In genomic region chr18:13524054-13524453, GRCh38 we compare ENCODE assay signal across 21 cellular contexts.
DNase-seq lines count a peak whose midpoint lies in the region; ATAC-seq, FAIRE-seq and TF ChIP-seq lines count a peak whose summit lies in the region.
"Had no signal": no experiment of that assay in that cellular context is flagged by ENCODE, and none has a peak within 500 bp of the region (broad histone marks: within the 10 kb centered on the region; RNA-seq: fewer than 3 reads in every experiment).

No MANE protein-coding gene starts in this region.

- no peak overlapping the region for H2BK120ac ChIP-seq in neuronal stem cell (ENCODE audit: low read depth, low read length)

- no peak overlapping the region for H3K4ac ChIP-seq in neuronal stem cell (ENCODE audit: low read length)

- peak overlapping the region; percentile 29 for H2AK5ac ChIP-seq in neuronal stem cell (ENCODE audit: low read depth, low read length)

- intact Hi-C loops in right cardiac atrium (cut with DNase I): loop anchor here in 2 of 4 donors (10.0 kb wide), 1 partner anchor 309 kb away; the partner anchor contains the start of gene LDLRAD4 (in 2 of the 2)

- H3K27ac Mint-ChIP-seq in activated T-cell treated with anti-CD3 and anti-CD28 coated beads, Interleukin-2, amount 50 U/mL, for 24 hours: peak overlapping the region; percentile 11
- H3K27ac Mint-ChIP-seq in stimulated activated effector memory CD8-positive, alpha-beta T cell treated with anti-CD3 and anti-CD28 coated beads, Interleukin-12 subunit alpha, Interleukin-12 subunit beta, amount 100 ng/mL, for 72 hours: peak overlapping the region; percentile 12
- H3K27ac Mint-ChIP-seq: HFFc6 had no signal

- H3K27me3 ChIP-seq in neuronal stem cell (ENCODE audit: control insufficient read depth in 3 of 3, insufficient read depth in 3 of 3, low read depth in 1 of 3, low read length in 3 of 3) (no peaks in the 10 kb centered on the region), right cardiac atrium (ENCODE audit: control insufficient read depth, insufficient read depth) (no peaks in the 10 kb centered on the region)

- H3K9me3 Mint-ChIP-seq in activated T-cell treated with anti-CD3 and anti-CD28 coated beads, Interleukin-2, amount 50 U/mL, for 24 hours: no peaks in the 10 kb centered on the region
- H3K9me3 Mint-ChIP-seq in stimulated activated effector memory CD8-positive, alpha-beta T cell treated with anti-CD3 and anti-CD28 coated beads, Interleukin-12 subunit alpha, Interleukin-12 subunit beta, amount 100 ng/mL, for 72 hours: no peaks in the 10 kb centered on the region
- H3K9me3 Mint-ChIP-seq: CD4-positive, CD25-positive, alpha-beta regulatory T cell had no signal

- no peaks in the 10 kb centered on the region for H3K27me3 Mint-ChIP-seq in activated T-cell treated with anti-CD3 and anti-CD28 coated beads, Interleukin-2, amount 50 U/mL, for 24 hours
- H3K27me3 Mint-ChIP-seq: CD4-positive, CD25-positive, alpha-beta regulatory T cell had no signal

- H3K4me3 Mint-ChIP-seq in activated T-cell treated with anti-CD3 and anti-CD28 coated beads, Interleukin-2, amount 50 U/mL, for 24 hours: no peak overlapping the region
- no peak overlapping the region for H3K4me3 Mint-ChIP-seq in stimulated activated effector memory CD8-positive, alpha-beta T cell treated with anti-CD3 and anti-CD28 coated beads, Interleukin-12 subunit alpha, Interleukin-12 subunit beta, amount 100 ng/mL, for 72 hours
- H3K4me3 Mint-ChIP-seq: CD4-positive, CD25-positive, alpha-beta regulatory T cell; HFFc6 had no signal

- H3K27ac ChIP-seq in neuronal stem cell (replicated peaks; ENCODE audit: low read length): no peak overlapping the region
- no peak overlapping the region for H3K27ac ChIP-seq in right cardiac atrium (ENCODE audit: low read length)
- H3K27ac ChIP-seq: C4-2B had no signal

- no peak overlapping the region for H2BK12ac ChIP-seq in neuronal stem cell (ENCODE audit: low read length)

- no peaks in the 10 kb centered on the region for H3K4me1 ChIP-seq in neuronal stem cell (ENCODE audit: control insufficient read depth in 2 of 2, insufficient read depth in 1 of 2, low read depth in 1 of 2, low read length in 2 of 2)
- peaks cover 9% of the 10 kb centered on the region for H3K4me1 ChIP-seq in right cardiac atrium (ENCODE audit: control insufficient read depth, insufficient read depth, low read length)
- H3K4me1 ChIP-seq: HAP-1 had no signal

- no peak overlapping the region for H3K14ac ChIP-seq in neuronal stem cell (ENCODE audit: low read length)

- H3K4me3 ChIP-seq in neuronal stem cell (ENCODE audit: low read length in 2 of 2) (no peak overlapping the region), right cardiac atrium (ENCODE audit: low read length) (no peak overlapping the region)
- H3K4me3 ChIP-seq: HAP-1 had no signal

- no peak overlapping the region for H3K23ac ChIP-seq in neuronal stem cell (ENCODE audit: low read depth, low read length, poor library complexity)

- no peak overlapping the region for H4K91ac ChIP-seq in neuronal stem cell (ENCODE audit: low read depth, low read length, poor library complexity)

- FAIRE-seq in D721Med (lab: Jason Lieb, UNC): peak; percentile 16
- FAIRE-seq: GM12891, GM18507, H54 had no signal

- no peak for DNase-seq in activated T-cell treated with anti-CD3 and anti-CD28 coated beads, Interleukin-2, amount 50 U/mL, for 24 hours
- DNase-seq in activated T-cell treated with anti-CD3 and anti-CD28 coated beads for 4 hours: no peak
- DNase-seq in D721Med (ENCODE audit: insufficient read length, low spot score): no peak
- DNase-seq in neuronal stem cell (ENCODE audit: low spot score): no peak
- DNase-seq in stimulated activated effector memory CD8-positive, alpha-beta T cell treated with anti-CD3 and anti-CD28 coated beads, Interleukin-12 subunit alpha, Interleukin-12 subunit beta, amount 100 ng/mL, for 72 hours (ENCODE audit: low spot score in 2 of 2): no peak
- DNase-seq in middle frontal gyrus (ENCODE audit: extremely low spot score, low spot score): no peak
- no peak for DNase-seq in right cardiac atrium
- DNase-seq: CD4-positive, CD25-positive, alpha-beta regulatory T cell; COR-L47; DMS 273 treated with DMSO at 0.1 percent for 48 hours; DMS79; EL; GDM1; GOT3; HFFc6 had no signal

- no peak overlapping the region for H2AFZ ChIP-seq in neuronal stem cell (ENCODE audit: low read length)

- no peak overlapping the region for H3K4me2 ChIP-seq in neuronal stem cell (ENCODE audit: insufficient read depth, low read length, poor library complexity, severe bottlenecking)

- peaks cover 32% of the 10 kb centered on the region for H3K4me1 Mint-ChIP-seq in activated T-cell treated with anti-CD3 and anti-CD28 coated beads, Interleukin-2, amount 50 U/mL, for 24 hours (ENCODE audit: low read depth)
- H3K4me1 Mint-ChIP-seq in stimulated activated effector memory CD8-positive, alpha-beta T cell treated with anti-CD3 and anti-CD28 coated beads, Interleukin-12 subunit alpha, Interleukin-12 subunit beta, amount 100 ng/mL, for 72 hours: peaks cover 5% of the 10 kb centered on the region

- no CpG with 5 or more reads among the region's 5 CpGs for WGBS in neuronal stem cell (ENCODE audit: extremely low coverage in 2 of 2, insufficient read length in 2 of 2, insufficient replicate concordance in 1 of 2), 2 donors
- 94% methylated on average over 5 of the region's 5 CpGs for WGBS in right cardiac atrium

- no peak for ATAC-seq in stimulated activated effector memory CD8-positive, alpha-beta T cell treated with anti-CD3 and anti-CD28 coated beads, Interleukin-12 subunit alpha, Interleukin-12 subunit beta, amount 100 ng/mL, for 72 hours
- ATAC-seq in GM19455 (IDR thresholded peaks at IDR 0.05; ENCODE audit: unreplicated experiment) (no peak), right cardiac atrium (no peak)

- no peak overlapping the region for H3K9ac ChIP-seq in neuronal stem cell (ENCODE audit: low read depth, low read length, poor library complexity)

- H2BK5ac ChIP-seq in neuronal stem cell (ENCODE audit: low read length): no peak overlapping the region

- no peaks in the 10 kb centered on the region for H3K79me1 ChIP-seq in neuronal stem cell (ENCODE audit: low read depth, low read length)

- no peak for TF ChIP-seq CTCF in D721Med (IDR thresholded peaks at IDR 0.05; ENCODE audit: insufficient read depth, missing control alignments)

- H3K9me3 ChIP-seq in neuronal stem cell (replicated peaks in 1 of 2; ENCODE audit: control insufficient read depth in 2 of 2, insufficient read depth in 1 of 2, low read depth in 1 of 2, low read length in 2 of 2): no peaks in the 10 kb centered on the region
- H3K9me3 ChIP-seq in right cardiac atrium (ENCODE audit: control insufficient read depth, low read length): no peaks in the 10 kb centered on the region
- H3K9me3 ChIP-seq: HAP-1 had no signal

- peaks cover 23% of the 10 kb centered on the region for H3K36me3 Mint-ChIP-seq in activated T-cell treated with anti-CD3 and anti-CD28 coated beads, Interleukin-2, amount 50 U/mL, for 24 hours (ENCODE audit: low read depth)
- H3K36me3 Mint-ChIP-seq in stimulated activated effector memory CD8-positive, alpha-beta T cell treated with anti-CD3 and anti-CD28 coated beads, Interleukin-12 subunit alpha, Interleukin-12 subunit beta, amount 100 ng/mL, for 72 hours: no peaks in the 10 kb centered on the region

- no peak overlapping the region for H4K8ac ChIP-seq in neuronal stem cell (ENCODE audit: low read depth, low read length)

- H3K18ac ChIP-seq in neuronal stem cell (ENCODE audit: low read length): no peak overlapping the region

- no peaks in the 10 kb centered on the region for H3K36me3 ChIP-seq in neuronal stem cell (replicated peaks in 1 of 2; ENCODE audit: control insufficient read depth in 2 of 2, insufficient read depth in 2 of 2, low read length in 2 of 2)
- H3K36me3 ChIP-seq: HAP-1 had no signal

- no peak overlapping the region for H2BK15ac ChIP-seq in neuronal stem cell (ENCODE audit: low read length)
